In genomic region chr1:211902624-211903291, GRCh38 we compare ENCODE assay signal across 24 cellular contexts.
DNase-seq lines count a peak whose midpoint lies in the region; ATAC-seq, FAIRE-seq and TF ChIP-seq lines count a peak whose summit lies in the region.
"Had no signal": no experiment of that assay in that cellular context is flagged by ENCODE, and none has a peak within 500 bp of the region (broad histone marks: within the 10 kb centered on the region; RNA-seq: fewer than 3 reads in every experiment).

No MANE protein-coding gene starts in this region.

- no peaks in the 10 kb centered on the region for H4K20me1 ChIP-seq in GM12878 (ENCODE audit: control insufficient read depth, insufficient read depth)

- H3K9me3 ChIP-seq in GM12878 (replicated peaks; ENCODE audit: control insufficient read depth, insufficient read depth, low read length), result peaks cover 6% of the 10 kb centered on the region; the same call in 2 of the 3 replicates
- H3K9me3 ChIP-seq in right lobe of liver, result no peaks in the 10 kb centered on the region
- H3K9me3 ChIP-seq in ovary, result no peaks in the 10 kb centered on the region
- H3K9me3 ChIP-seq in right cardiac atrium (ENCODE audit: control insufficient read depth, low read length), result no peaks in the 10 kb centered on the region
- H3K9me3 ChIP-seq in BE2C, result no peaks in the 10 kb centered on the region
- H3K9me3 ChIP-seq: HAP-1 had no signal

- H3K4me2 ChIP-seq in GM12878 (ENCODE audit: control insufficient read depth, insufficient read depth), result no peak overlapping the region
- H3K4me2 ChIP-seq: A549 had no signal

- no peak overlapping the region for H3K4me3 Mint-ChIP-seq in natural killer cell treated with Interleukin-12 subunit alpha and Interleukin-12 subunit beta and Interleukin-15 and Interleukin-18, amount 100 ng/mL, for 72 hours
- H3K4me3 Mint-ChIP-seq: CD4-positive, alpha-beta memory T cell; HFFc6 had no signal

- H3K27me3 ChIP-seq in GM12878 (replicated peaks in 1 of 2; ENCODE audit: control insufficient read depth in 2 of 2, insufficient read depth in 2 of 2, low read length in 1 of 2), result no peaks in the 10 kb centered on the region
- no peaks in the 10 kb centered on the region for H3K27me3 ChIP-seq in right lobe of liver
- no peaks in the 10 kb centered on the region for H3K27me3 ChIP-seq in ovary
- no peaks in the 10 kb centered on the region for H3K27me3 ChIP-seq in right cardiac atrium (ENCODE audit: control insufficient read depth, insufficient read depth)
- no peaks in the 10 kb centered on the region for H3K27me3 ChIP-seq in BE2C

- TF ChIP-seq RAD21 in GM12878 (IDR thresholded peaks at IDR 0.05; ENCODE audit: insufficient read depth, low read depth, low read length), result no peak

- no peak overlapping the region for H3K27ac Mint-ChIP-seq in natural killer cell treated with Interleukin-12 subunit alpha and Interleukin-12 subunit beta and Interleukin-15 and Interleukin-18, amount 100 ng/mL, for 72 hours
- H3K27ac Mint-ChIP-seq: CD4-positive, alpha-beta memory T cell; HFFc6 had no signal

- ATAC-seq in GM12878, result no peak
- peak; percentile 76 for ATAC-seq in left lobe of liver
- peak; percentile 33 to 70 (median 48) for ATAC-seq in right lobe of liver
- no peak for ATAC-seq in right cardiac atrium
- no peak for ATAC-seq in natural killer cell treated with Interleukin-12 subunit alpha and Interleukin-12 subunit beta and Interleukin-15 and Interleukin-18, amount 100 ng/mL, for 72 hours
- ATAC-seq: A549 had no signal

- TF ChIP-seq EP300 in GM12878 (IDR thresholded peaks at IDR 0.05; ENCODE audit: borderline replicate concordance in 1 of 2, control insufficient read depth in 1 of 2, low read depth in 2 of 2, low read length in 2 of 2), result no peak
- no peak for TF ChIP-seq EP300 in ovary (IDR thresholded peaks at IDR 0.05)

- peaks cover 0 to 2% of the 10 kb centered on the region in 2 donors for H3K27me3 Mint-ChIP-seq in natural killer cell treated with Interleukin-12 subunit alpha and Interleukin-12 subunit beta and Interleukin-15 and Interleukin-18, amount 100 ng/mL, for 72 hours
- H3K27me3 Mint-ChIP-seq: CD4-positive, alpha-beta memory T cell had no signal

- RAD21 ChIA-PET in GM12878 (lab: Charles Lee; ENCODE audit: unreplicated experiment), result interaction anchor here (0.7 kb wide), 1 partner anchor 9 kb away, joined by 3 read pairs; no protein-coding TSS in a partner anchor

- DNase-seq in GM12865 (ENCODE audit: low read depth), result peak; percentile 15
- DNase-seq in GM12878 (ENCODE audit: low read depth, low spot score), result no peak
- no peak for DNase-seq in left lobe of liver (ENCODE audit: low spot score)
- no peak for DNase-seq in right lobe of liver
- DNase-seq in ovary, result no peak
- DNase-seq in right cardiac atrium, result no peak
- DNase-seq in natural killer cell treated with Interleukin-12 subunit alpha and Interleukin-12 subunit beta and Interleukin-15 and Interleukin-18, amount 100 ng/mL, for 72 hours (ENCODE audit: low spot score), result no peak
- no peak for DNase-seq in BE2C
- DNase-seq: 8988T; ACHN; AML-193; C1 segment of cervical spinal cord; Calu3; CD4-positive, alpha-beta memory T cell; COR-L47; DMS79 treated with DMSO at 0.1 percent for 48 hours; GF-D8; GOT3; HFFc6 had no signal

- no peaks in the 10 kb centered on the region for H3K36me3 Mint-ChIP-seq in natural killer cell treated with Interleukin-12 subunit alpha and Interleukin-12 subunit beta and Interleukin-15 and Interleukin-18, amount 100 ng/mL, for 72 hours
- H3K36me3 Mint-ChIP-seq: CD4-positive, alpha-beta memory T cell had no signal

- TF ChIP-seq POLR2A in GM12878 (IDR thresholded peaks at IDR 0.05; ENCODE audit: low read depth, low read length), result no peak
- no peak for TF ChIP-seq POLR2A in right lobe of liver (IDR thresholded peaks at IDR 0.05)
- no peak for TF ChIP-seq POLR2A in ovary (IDR thresholded peaks at IDR 0.05)

- in situ Hi-C loops in GM12878 (cut with MboI), result no loop called here

- no TSS peak for BruUV-seq in GM12878 (replicated peaks; lab: Mats Ljungman, UMichigan)

- SMC1A ChIA-PET in GM12878 (lab: Charles Lee; ENCODE audit: uncharacterized antibody, unreplicated experiment), result interaction anchor here (0.7 to 2.2 kb wide), 6 partner anchors 11 to 222 kb away, joined by 3 to 6 read pairs (median 3); no protein-coding TSS in a partner anchor

- H3K4me3 ChIP-seq in GM12865 (ENCODE audit: low read depth, low read length) (no peak overlapping the region), GM12878 (no peak overlapping the region), right lobe of liver (no peak overlapping the region), ovary (no peak overlapping the region), right cardiac atrium (ENCODE audit: low read length) (no peak overlapping the region), BE2C (ENCODE audit: low read depth, low read length) (no peak overlapping the region)
- H3K4me3 ChIP-seq: A549, HAP-1 had no signal

- no peak for TF ChIP-seq CTCF in GM12865 (IDR thresholded peaks at IDR 0.05; ENCODE audit: insufficient read depth, low read depth, low read length, missing control alignments)
- no peak for TF ChIP-seq CTCF in GM12878 (IDR thresholded peaks at IDR 0.05 in 2 of 3, conservative IDR thresholded peaks at IDR 0.05 in 1 of 3; ENCODE audit: control insufficient read depth in 2 of 3, extremely low read depth in 1 of 3, insufficient read depth in 1 of 3, low read depth in 3 of 3, low read length in 3 of 3)
- no peak for TF ChIP-seq CTCF in right lobe of liver (IDR thresholded peaks at IDR 0.05)
- TF ChIP-seq CTCF in ovary (IDR thresholded peaks at IDR 0.05), result no peak
- no peak for TF ChIP-seq CTCF in BE2C (IDR thresholded peaks at IDR 0.05; ENCODE audit: low read depth, low read length)

- POLR2A ChIA-PET in GM12878 (lab: Charles Lee), result no interaction called here

- CTCF ChIA-PET in GM12878 (lab: Yijun Ruan, JAX), result interaction anchor here (2.7 kb wide), 1 partner anchor 204 kb away, joined by 7 read pairs; no protein-coding TSS in a partner anchor

- H3K9me3 Mint-ChIP-seq in natural killer cell treated with Interleukin-12 subunit alpha and Interleukin-12 subunit beta and Interleukin-15 and Interleukin-18, amount 100 ng/mL, for 72 hours, result no peaks in the 10 kb centered on the region
- H3K9me3 Mint-ChIP-seq: CD4-positive, alpha-beta memory T cell; HFFc6 had no signal

- WGBS in GM12878 (ENCODE audit: insufficient coverage, insufficient replicate concordance, low lambda C conversion rate, missing lambda C conversion rate), result 68% methylated on average over 4 of the region's 4 CpGs
- WGBS in right lobe of liver (ENCODE audit: insufficient coverage, low coverage, low lambda C conversion rate, missing lambda C conversion rate), result no CpG with 5 or more reads among the region's 4 CpGs
- 80 to 86% (median 86%) methylated on average over 4 of the region's 4 CpGs for WGBS in ovary, 3 donors
- WGBS in right cardiac atrium, result 88% methylated on average over 4 of the region's 4 CpGs

- H3K36me3 ChIP-seq in GM12878 (ENCODE audit: control insufficient read depth in 2 of 2, insufficient read depth in 2 of 2, low read length in 1 of 2), result no peaks in the 10 kb centered on the region
- H3K36me3 ChIP-seq in right lobe of liver, result no peaks in the 10 kb centered on the region
- H3K36me3 ChIP-seq in ovary, result no peaks in the 10 kb centered on the region
- no peaks in the 10 kb centered on the region for H3K36me3 ChIP-seq in BE2C
- H3K36me3 ChIP-seq: HAP-1 had no signal

- H3K9ac ChIP-seq in GM12878 (ENCODE audit: control insufficient read depth, insufficient read depth, low read length), result no peak overlapping the region

- no peak for FAIRE-seq in GM12878 (lab: Jason Lieb, UNC)
- FAIRE-seq: A549, GM12891, GM18507, H54 had no signal

- intact Hi-C loops in GM12878 (cut with micrococcal nuclease; ENCODE audit: unreplicated experiment), result no loop called here
- intact Hi-C loops in right lobe of liver (cut with DNase I), result no loop called here
- intact Hi-C loops in ovary (cut with DNase I), result no loop called here
- intact Hi-C loops in right cardiac atrium (cut with DNase I), result no loop called here

- no peaks in the 10 kb centered on the region for H3K79me2 ChIP-seq in GM12878 (ENCODE audit: control insufficient read depth, insufficient read depth, low read length)

- no peak overlapping the region for H2AFZ ChIP-seq in GM12878 (ENCODE audit: control insufficient read depth, low read depth, low read length)

- H3K4me1 ChIP-seq in GM12878 (ENCODE audit: control insufficient read depth, insufficient read depth, low read length) (peaks cover 6% of the 10 kb centered on the region; the same call in 1 of the 2 replicates), right lobe of liver (peaks cover 0 to 25% (median 11%) of the 10 kb centered on the region in 4 donors), ovary (ENCODE audit: insufficient read depth) (no peaks in the 10 kb centered on the region), right cardiac atrium (ENCODE audit: control insufficient read depth, insufficient read depth, low read length) (no peaks in the 10 kb centered on the region), BE2C (no peaks in the 10 kb centered on the region)
- H3K4me1 ChIP-seq: HAP-1 had no signal

- no peak overlapping the region for H3K27ac ChIP-seq in GM12878 (ENCODE audit: control insufficient read depth, insufficient read depth)
- peak overlapping the region; percentile 68 to 79 (median 74) for H3K27ac ChIP-seq in right lobe of liver
- H3K27ac ChIP-seq in ovary, result no peak overlapping the region
- H3K27ac ChIP-seq in right cardiac atrium (ENCODE audit: low read length), result no peak overlapping the region
- H3K27ac ChIP-seq: A549 had no signal

- no peaks in the 10 kb centered on the region for H3K4me1 Mint-ChIP-seq in natural killer cell treated with Interleukin-12 subunit alpha and Interleukin-12 subunit beta and Interleukin-15 and Interleukin-18, amount 100 ng/mL, for 72 hours (ENCODE audit: low read depth in 2 of 2)
- H3K4me1 Mint-ChIP-seq: CD4-positive, alpha-beta memory T cell had no signal

TF ChIP-seq in GM12878, 131 proteins besides CTCF, POLR2A, EP300 and RAD21 (continues in another document):
- TF ChIP-seq JUNB (IDR thresholded peaks at IDR 0.05) (peak; percentile 46; the same call in 1 of the 2 replicates), NFIC (IDR thresholded peaks at IDR 0.05; ENCODE audit: low read depth, low read length) (peak; percentile 52; the same call in 1 of the 2 replicates), ATF2 (IDR thresholded peaks at IDR 0.05; ENCODE audit: low read length) (peak; percentile 54; the same call in 1 of the 2 replicates), MEF2A (IDR thresholded peaks at IDR 0.05; ENCODE audit: insufficient read depth, low read depth, low read length) (0 out of 2 replicates have a peak, but pooled peaks have one; percentile 43)

Comparison
In these comparisons a context has a peak if more than half of its experiments do, and no peak if none do; other contexts are left out.
1. ATAC-seq: peak in left lobe of liver (single experiment) and right lobe of liver (4 of 4); none in GM12878 (single experiment), right cardiac atrium (0 of 2) and natural killer cell treated with Interleukin-12 subunit alpha and Interleukin-12 subunit beta and Interleukin-15 and Interleukin-18, amount 100 ng/mL, for 72 hours (0 of 2).
2. H3K27ac ChIP-seq: peak in right lobe of liver (3 of 3); none in GM12878 (single experiment), ovary (0 of 2) and right cardiac atrium (single experiment).